Comparison of ENCODE assay signal across 20 cellular contexts in genomic region chr9:133158695-133159094, GRCh38. TPM values are rescaled to one million over a fixed set of nuclear protein-coding genes. Genes with fewer than 3 reads are reported as not detected.
DNase-seq lines count a peak whose midpoint lies in the region; ATAC-seq and TF ChIP-seq lines count a peak whose summit lies in the region.
"Had no signal": no experiment of that assay in that cellular context is flagged by ENCODE, and none has a peak within 500 bp of the region (broad histone marks: within the 10 kb centered on the region; RNA-seq: fewer than 3 reads in every experiment).

No MANE protein-coding gene starts in this region.

- intact Hi-C loops in Right ventricle myocardium superior (cut with DNase I) (no loop called here), colonic mucosa (cut with DNase I) (no loop called here), sciatic nerve (cut with DNase I) (no loop called here), upper lobe of right lung (cut with DNase I) (no loop called here), uterus (cut with DNase I; ENCODE audit: low total_unique reads) (no loop called here)

- H3K36me3 ChIP-seq in right atrium auricular region (peaks cover 3% of the 10 kb centered on the region), colonic mucosa (no peaks in the 10 kb centered on the region), upper lobe of right lung (no peaks in the 10 kb centered on the region), uterus (no peaks in the 10 kb centered on the region)

- H3K4me3 ChIP-seq in right atrium auricular region = no peak overlapping the region
- H3K4me3 ChIP-seq in colonic mucosa = no peak overlapping the region
- H3K4me3 ChIP-seq in upper lobe of right lung = no peak overlapping the region
- H3K4me3 ChIP-seq in uterus = no peak overlapping the region
- H3K4me3 ChIP-seq: BLaER1, HAP-1 had no signal

- H3K27ac ChIP-seq in right atrium auricular region = no peak overlapping the region
- H3K27ac ChIP-seq in colonic mucosa = no peak overlapping the region
- no peak overlapping the region for H3K27ac ChIP-seq in upper lobe of right lung
- H3K27ac ChIP-seq in uterus = no peak overlapping the region
- H3K27ac ChIP-seq: 22Rv1, BLaER1, C4-2B had no signal

- H3K9me3 ChIP-seq in right atrium auricular region (no peaks in the 10 kb centered on the region), colonic mucosa (no peaks in the 10 kb centered on the region), upper lobe of right lung (no peaks in the 10 kb centered on the region), uterus (no peaks in the 10 kb centered on the region)
- H3K9me3 ChIP-seq: BLaER1, Caco-2, HAP-1 had no signal

- H3K9ac ChIP-seq in colonic mucosa (ENCODE audit: low read depth in 2 of 2, low read length in 2 of 2) = no peak overlapping the region
- H3K9ac ChIP-seq: BLaER1 had no signal

- no peak for TF ChIP-seq POLR2A in uterus (IDR thresholded peaks at IDR 0.05)

- H3K27me3 ChIP-seq in right atrium auricular region (no peaks in the 10 kb centered on the region), colonic mucosa (no peaks in the 10 kb centered on the region), upper lobe of right lung (no peaks in the 10 kb centered on the region), uterus (no peaks in the 10 kb centered on the region)
- H3K27me3 ChIP-seq: BLaER1 had no signal

- TF ChIP-seq CTCF in right atrium auricular region (IDR thresholded peaks at IDR 0.05) (no peak), colonic mucosa (IDR thresholded peaks at IDR 0.05) (no peak), upper lobe of right lung (IDR thresholded peaks at IDR 0.05) (no peak), uterus (IDR thresholded peaks at IDR 0.05) (no peak)

- no peak for ATAC-seq in Right ventricle myocardium superior (ENCODE audit: poor library complexity)
- ATAC-seq in sciatic nerve = no peak
- ATAC-seq in upper lobe of right lung = no peak
- ATAC-seq: CD8-positive, alpha-beta T cell had no signal

- DNase-seq in Right ventricle myocardium superior = peak; percentile 24
- no peak for DNase-seq in right atrium auricular region (ENCODE audit: low spot score)
- peak; percentile 14 for DNase-seq in colonic mucosa
- DNase-seq in sciatic nerve (ENCODE audit: low spot score) = peak; percentile 55
- peak; percentile 8 for DNase-seq in upper lobe of right lung
- no peak for DNase-seq in uterus
- DNase-seq in NCI-H146 treated with DMSO at 0.1 percent for 48 hours (lab: John Stamatoyannopoulos, UW; ENCODE audit: unreplicated experiment) = no peak
- no peak for DNase-seq in NCI-H226
- DNase-seq: CD4-positive, CD25-positive, alpha-beta regulatory T cell; CD8-positive, alpha-beta T cell; DMS153; DND-41; GOT3; HFFc6 had no signal

- peaks cover 0 to 24% of the 10 kb centered on the region in 2 donors for H3K4me1 ChIP-seq in right atrium auricular region
- H3K4me1 ChIP-seq in colonic mucosa = peaks cover 3% of the 10 kb centered on the region
- H3K4me1 ChIP-seq in upper lobe of right lung = peaks cover 4% of the 10 kb centered on the region
- H3K4me1 ChIP-seq in uterus = no peaks in the 10 kb centered on the region
- H3K4me1 ChIP-seq: Caco-2, HAP-1 had no signal

RNA-seq across cellular contexts. Expression of gene GBGT1, which starts 5.0 kb away (rescaled TPM):
- total RNA-seq in Right ventricle myocardium superior (6.4 TPM), right atrium auricular region (10 to 100 TPM; 15.5 to 16.8 TPM), colonic mucosa (1 to 10 TPM; 4.6 to 4.8 TPM), sciatic nerve (23.2 TPM), upper lobe of right lung (27.4 TPM), uterus (10 to 100 TPM in 2 of 4 donors, 1 to 10 TPM in 2; 3.5 to 28.5 (median 9.8) TPM)

RNA-seq across cellular contexts. Expression of gene RALGDS, which starts 37.7 kb away (rescaled TPM):
- total RNA-seq in Right ventricle myocardium superior (33.1 TPM), right atrium auricular region (10 to 100 TPM; 26.7 to 30.1 TPM), colonic mucosa (10 to 100 TPM; 24.2 to 39.7 TPM), sciatic nerve (59.7 TPM), upper lobe of right lung (66.3 TPM), uterus (10 to 100 TPM; 14.1 to 67.9 (median 30.3) TPM)

RNA-seq across cellular contexts. Expression of gene OBP2B, which starts 50.4 kb away (rescaled TPM):
- total RNA-seq in Right ventricle myocardium superior = not detected
- not detected for total RNA-seq in right atrium auricular region
- total RNA-seq in colonic mucosa = not detected
- total RNA-seq in sciatic nerve = not detected
- not detected for total RNA-seq in upper lobe of right lung
- total RNA-seq in uterus = not detected
- total RNA-seq: B cell; Caco-2; CD4-positive, CD25-positive, alpha-beta regulatory T cell; CD8-positive, alpha-beta T cell; HFFc6 had no signal

Comparison
In these comparisons a context has a peak if more than half of its experiments do, and no peak if none do; other contexts are left out.
1. DNase-seq: peak in Right ventricle myocardium superior (single experiment), colonic mucosa (single experiment), sciatic nerve (single experiment) and upper lobe of right lung (single experiment); none in right atrium auricular region (single experiment), uterus (0 of 2), NCI-H146 treated with DMSO at 0.1 percent for 48 hours (single experiment) and NCI-H226 (single experiment).